Comparison of ENCODE assay signal across 26 cellular contexts in the genomic region with DNA sequence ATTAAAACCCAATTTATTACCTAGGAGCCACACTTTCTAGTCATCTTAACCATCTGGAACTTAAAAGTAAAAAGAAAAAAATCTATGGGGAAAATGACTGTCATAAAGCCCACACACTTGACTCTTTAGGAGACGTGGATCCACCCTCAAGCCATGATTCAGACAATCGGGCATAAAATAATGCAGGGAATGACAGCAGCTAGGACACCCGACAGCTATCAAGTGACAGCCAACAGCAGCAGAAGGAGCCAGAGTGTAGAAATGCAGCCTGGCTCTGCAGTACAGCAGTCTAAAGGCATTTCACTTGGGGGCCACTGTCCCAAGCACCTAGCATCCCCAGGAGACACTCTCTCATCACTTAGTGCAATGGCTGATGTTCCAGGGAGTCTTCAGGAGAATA.
"Had no signal": no experiment of that assay in that cellular context is flagged by ENCODE, and none has a peak within 500 bp of the region (broad histone marks: within the 10 kb centered on the region; RNA-seq: fewer than 3 reads in every experiment).

No MANE protein-coding gene starts in this region.

- H3K79me2 ChIP-seq: parathyroid adenoma had no signal

- H3K9me3 ChIP-seq: lower lobe of right lung, neutrophil, psoas muscle, right atrium auricular region, right lobe of liver, testis, thyroid gland, transverse colon, upper lobe of left lung, vagina had no signal

- H3K4me1 ChIP-seq: lower lobe of right lung, parathyroid adenoma, psoas muscle, right atrium auricular region, right lobe of liver, stomach, testis, transverse colon, upper lobe of left lung, vagina had no signal

- H3K36me3 ChIP-seq: lower lobe of right lung, neutrophil, right atrium auricular region, right lobe of liver, stomach, thyroid gland, transverse colon, upper lobe of left lung, vagina had no signal

- H3K27me3 ChIP-seq: neutrophil, right atrium auricular region, right lobe of liver, stomach, testis, thyroid gland, transverse colon, upper lobe of left lung, vagina had no signal

- H2AFZ ChIP-seq: parathyroid adenoma had no signal

- H3K27ac ChIP-seq: lower lobe of right lung, neutrophil, parathyroid adenoma, psoas muscle, right atrium auricular region, right lobe of liver, skin epidermis, stomach, testis, thyroid gland, transverse colon, upper lobe of left lung, vagina had no signal

- H3K9ac ChIP-seq: parathyroid adenoma had no signal

- H3K4me3 ChIP-seq: lower lobe of right lung, psoas muscle, right atrium auricular region, right lobe of liver, skin epidermis, stomach, testis, thyroid gland, transverse colon, upper lobe of left lung, vagina had no signal

- DNase-seq: hypothalamus; immature natural killer cell; kidney; lower lobe of right lung; mammary epithelial cell; mesenchymal stem cell; naive thymus-derived CD8-positive, alpha-beta T cell; occipital lobe; psoas muscle; right lobe of liver; stimulated activated CD4-positive, alpha-beta T cell treated with anti-CD3 and anti-CD28 coated beads, Interleukin-12 subunit alpha, Interleukin-12 subunit beta, amount 100 ng/mL, for 4 hours; stimulated activated CD4-positive, alpha-beta T cell treated with anti-CD3 and anti-CD28 coated beads, Interleukin-15, amount 100 ng/mL, for 24 hours; stimulated activated CD4-positive, alpha-beta T cell treated with anti-CD3 and anti-CD28 coated beads, Interleukin-2, amount 100 ng/mL, for 24 hours; stimulated activated CD4-positive, alpha-beta T cell treated with anti-CD3 and anti-CD28 coated beads, Interleukin-4, amount 100 ng/mL, for 1 hour; stimulated activated naive B cell treated with anti-CD40 and anti-IgM and Interleukin-4, amounts not matched to agents 10 μg/mL and 1 μg/mL and 100 μg/mL, for 72 hours; stimulated activated naive CD8-positive, alpha-beta T cell treated with anti-CD3 and anti-CD28 coated beads, Interleukin-15, Interleukin-2, amounts not matched to agents 100 U/mL and 50 U/mL, for 24 hours; stomach; testis; thyroid gland; transverse colon; upper lobe of left lung had no signal
